Comparison of ENCODE assay signal across 8 cellular contexts in the genomic region with DNA sequence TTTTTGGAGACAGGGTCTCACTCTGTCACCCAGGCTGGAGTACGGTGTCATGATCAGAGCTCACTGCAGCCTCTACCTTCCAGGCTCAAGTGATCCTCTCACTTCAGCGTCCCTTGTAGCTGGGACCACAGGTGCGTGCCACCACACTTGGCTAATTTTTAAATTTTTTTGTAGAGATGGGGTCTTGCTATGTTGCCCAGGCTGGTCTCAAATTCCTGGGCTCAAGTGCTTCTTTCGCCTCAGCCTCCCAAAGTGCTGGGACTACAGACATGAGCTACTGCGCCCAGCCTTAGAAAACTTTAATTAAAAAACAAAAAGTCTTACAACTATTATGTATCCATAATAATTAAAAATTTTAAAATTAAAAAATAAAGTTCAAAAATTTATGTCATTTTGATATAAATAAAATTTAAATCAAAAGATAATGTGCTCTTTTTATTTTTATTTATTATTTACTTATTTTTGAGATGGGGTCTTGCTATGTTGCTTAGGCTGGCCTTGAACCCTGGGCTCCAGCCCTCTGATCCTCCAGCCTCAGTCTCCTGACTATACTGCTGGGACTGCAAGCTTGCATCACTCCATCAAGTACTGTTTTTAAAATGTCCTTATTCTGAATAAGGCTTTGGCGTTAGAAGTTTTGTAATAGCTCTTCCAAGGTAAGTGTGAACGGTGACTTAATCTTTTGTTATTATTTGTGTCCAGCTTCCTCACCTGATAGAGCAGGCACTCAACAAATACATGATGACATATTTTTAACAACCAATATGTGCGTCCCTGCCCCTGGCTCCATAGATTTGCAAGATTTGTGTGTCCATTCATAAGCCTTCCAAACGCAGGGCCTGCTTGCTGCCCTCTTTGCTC. TPM values are rescaled to one million over a fixed set of nuclear protein-coding genes. Genes with fewer than 3 reads are reported as not detected.
DNase-seq lines count a peak whose midpoint lies in the region; ATAC-seq, FAIRE-seq and TF ChIP-seq lines count a peak whose summit lies in the region.

No MANE protein-coding gene starts in this region.

- H3K36me3 ChIP-seq in HUES6 (ENCODE audit: control insufficient read depth, insufficient read depth, low read length) (no peaks in the 10 kb centered on the region; the same call in 1 of the 2 replicates), GM12878 (ENCODE audit: control insufficient read depth in 2 of 2, insufficient read depth in 2 of 2, low read length in 1 of 2) (peaks cover 0 to 4% of the 10 kb centered on the region in 2 experiments; a peak in 2 of 4 replicates), liver (ENCODE audit: control insufficient read depth in 4 of 4, insufficient read depth in 3 of 4, low read depth in 1 of 4, low read length in 3 of 4) (peaks cover 2 to 9% (median 7%) of the 10 kb centered on the region in 4 donors), upper lobe of left lung (peaks cover 0 to 24% (median 6%) of the 10 kb centered on the region in 4 donors)

- peak overlapping the region; percentile 91 for H3K4me2 ChIP-seq in GM12878 (ENCODE audit: control insufficient read depth, insufficient read depth)

- RAD21 ChIA-PET in GM12878 (lab: Charles Lee; ENCODE audit: unreplicated experiment), result interaction anchor here (0.5 to 7.6 kb wide), 17 partner anchors 14 to 259 kb away, joined by 3 to 89 read pairs (median 4); a partner anchor contains a TSS

- H3K4me1 ChIP-seq in HUES6 (ENCODE audit: control insufficient read depth, insufficient read depth, low read length), result peaks cover 5% of the 10 kb centered on the region
- peaks cover 6% of the 10 kb centered on the region for H3K4me1 ChIP-seq in GM12878 (ENCODE audit: control insufficient read depth, insufficient read depth, low read length)
- peaks cover 8 to 52% (median 38%) of the 10 kb centered on the region in 4 donors for H3K4me1 ChIP-seq in liver (ENCODE audit: control insufficient read depth in 4 of 4, insufficient read depth in 4 of 4, low read length in 3 of 4)
- peaks cover 17 to 33% (median 21%) of the 10 kb centered on the region in 4 donors for H3K4me1 ChIP-seq in upper lobe of left lung

- SMC1A ChIA-PET in GM12878 (lab: Charles Lee; ENCODE audit: uncharacterized antibody, unreplicated experiment), result interaction anchor here (0.6 to 3.5 kb wide), 15 partner anchors 8 to 327 kb away, joined by 3 to 37 read pairs (median 5); a partner anchor contains a TSS

- intact Hi-C loops in GM12878 (cut with micrococcal nuclease; ENCODE audit: unreplicated experiment), result loop anchor here (2.0 kb wide), 1 partner anchor 163 kb away; a partner anchor contains a TSS

- WGBS in GM12878 (ENCODE audit: insufficient coverage, insufficient replicate concordance, low lambda C conversion rate, missing lambda C conversion rate), result 53% methylated on average over 9 of the region's 9 CpGs
- WGBS in liver, result 58% methylated on average over 9 of the region's 9 CpGs
- WGBS in upper lobe of left lung, 2 donors, result 68 to 73% methylated on average over 9 of the region's 9 CpGs

- DNase-seq in AG10803 (ENCODE audit: low read depth) (peak; percentile 11), GM12878 (ENCODE audit: low read depth, low spot score) (no peak), upper lobe of left lung (peak in 1 of 2 donors; percentile 52), KBM-7 (no peak)
- no peak for DNase-seq in stimulated activated CD4-positive, alpha-beta T cell treated with anti-CD3 and anti-CD28 coated beads, Interleukin-2, amount 100 ng/mL, for 48 hours

- CTCF ChIA-PET in GM12878 (lab: Yijun Ruan, JAX), result interaction anchor here (0.5 to 7.7 kb wide), 28 partner anchors 8 to 763 kb away, joined by 3 to 61 read pairs (median 4); a partner anchor contains a TSS

- ATAC-seq in GM12878, result no peak
- peak; percentile 26 to 61 for ATAC-seq in upper lobe of left lung (ENCODE audit: low FRiP score in 2 of 2)
- no peak for ATAC-seq in HG02610 (IDR thresholded peaks at IDR 0.05; ENCODE audit: unreplicated experiment)

- TF ChIP-seq EP300 in GM12878 (IDR thresholded peaks at IDR 0.05; ENCODE audit: borderline replicate concordance in 1 of 2, control insufficient read depth in 1 of 2, low read depth in 2 of 2, low read length in 2 of 2), result no peak
- TF ChIP-seq EP300 in upper lobe of left lung (IDR thresholded peaks at IDR 0.05), result no peak

- H3K27ac ChIP-seq in HUES6 (ENCODE audit: low read depth, low read length) (no peak overlapping the region), GM12878 (ENCODE audit: control insufficient read depth, insufficient read depth) (peak overlapping the region; percentile 99), liver (ENCODE audit: low read depth in 1 of 2, low read length in 2 of 2) (peak overlapping the region; percentile 84 to 94), upper lobe of left lung (peak overlapping the region; percentile 95 to 99 (median 96))

- H3K79me2 ChIP-seq in GM12878 (ENCODE audit: control insufficient read depth, insufficient read depth, low read length), result peaks cover 29% of the 10 kb centered on the region

- in situ Hi-C loops in GM12878 (cut with MboI), result no loop called here
- in situ Hi-C loops in KBM-7 (cut with MboI; ENCODE audit: low pct_unique_long_range_greater_than_20kb, low sequenced_read_pairs), result no loop called here

- H3K4me3 ChIP-seq in AG10803 (ENCODE audit: low read length) (peak overlapping the region; percentile 89), HUES6 (ENCODE audit: low read depth, low read length) (peak overlapping the region; percentile 60), GM12878 (peak overlapping the region; percentile 96; the same call in 1 of the 2 replicates), liver (ENCODE audit: low read depth in 1 of 3, low read length in 3 of 3) (peak overlapping the region; percentile 75 to 90 (median 85)), upper lobe of left lung (peak overlapping the region; percentile 57 to 83 (median 73))

- H3K9me3 ChIP-seq in HUES6 (ENCODE audit: control insufficient read depth, insufficient read depth, low read depth, low read length), result peaks cover 5% of the 10 kb centered on the region; the same call in 1 of the 2 replicates
- peaks cover 6% of the 10 kb centered on the region for H3K9me3 ChIP-seq in GM12878 (replicated peaks; ENCODE audit: control insufficient read depth, insufficient read depth, low read length)
- no peaks in the 10 kb centered on the region for H3K9me3 ChIP-seq in liver (ENCODE audit: control insufficient read depth in 4 of 4, low read length in 3 of 4)
- no peaks in the 10 kb centered on the region for H3K9me3 ChIP-seq in upper lobe of left lung

- POLR2A ChIA-PET in GM12878 (lab: Charles Lee), result interaction anchor here (0.7 to 7.2 kb wide), 9 partner anchors 22 to 256 kb away, joined by 3 to 55 read pairs (median 3); a partner anchor contains a TSS

- FAIRE-seq in GM12878 (lab: Jason Lieb, UNC), result no peak

- H3K9ac ChIP-seq in HUES6 (ENCODE audit: low read length) (no peak overlapping the region), GM12878 (ENCODE audit: control insufficient read depth, insufficient read depth, low read length) (peak overlapping the region; percentile 100), liver (ENCODE audit: low read depth in 1 of 2, low read length in 2 of 2) (peak overlapping the region; percentile 76 to 84)

- peak overlapping the region; percentile 93 for H2AFZ ChIP-seq in GM12878 (ENCODE audit: control insufficient read depth, low read depth, low read length)

- no peaks in the 10 kb centered on the region for H4K20me1 ChIP-seq in GM12878 (ENCODE audit: control insufficient read depth, insufficient read depth)

- BruUV-seq in GM12878 (replicated peaks; lab: Mats Ljungman, UMichigan), result no TSS peak

- TF ChIP-seq CTCF in AG10803 (conservative IDR thresholded peaks at IDR 0.05; ENCODE audit: low read length) (no peak), GM12878 (IDR thresholded peaks at IDR 0.05 in 2 of 3, conservative IDR thresholded peaks at IDR 0.05 in 1 of 3; ENCODE audit: control insufficient read depth in 2 of 3, extremely low read depth in 1 of 3, insufficient read depth in 1 of 3, low read depth in 3 of 3, low read length in 3 of 3) (no peak), liver (IDR thresholded peaks at IDR 0.05; ENCODE audit: low read depth, low read length, missing input control) (no peak), upper lobe of left lung (IDR thresholded peaks at IDR 0.05) (no peak)

- no peak for TF ChIP-seq POLR2A in GM12878 (IDR thresholded peaks at IDR 0.05; ENCODE audit: low read depth, low read length)
- no peak for TF ChIP-seq POLR2A in upper lobe of left lung (IDR thresholded peaks at IDR 0.05)

- TF ChIP-seq RAD21 in GM12878 (IDR thresholded peaks at IDR 0.05; ENCODE audit: insufficient read depth, low read depth, low read length), result no peak
- no peak for TF ChIP-seq RAD21 in liver (IDR thresholded peaks at IDR 0.05)

- H3K27me3 ChIP-seq in HUES6 (ENCODE audit: control insufficient read depth, insufficient read depth, low read length), result 0 out of 2 replicates have a peak, but pooled peaks cover 9% of the 10 kb centered on the region
- H3K27me3 ChIP-seq in GM12878 (replicated peaks in 1 of 2; ENCODE audit: control insufficient read depth in 2 of 2, insufficient read depth in 2 of 2, low read length in 1 of 2), result no peaks in the 10 kb centered on the region
- H3K27me3 ChIP-seq in liver (ENCODE audit: control insufficient read depth in 4 of 4, insufficient read depth in 4 of 4, low read length in 3 of 4), result no peaks in the 10 kb centered on the region
- no peaks in the 10 kb centered on the region for H3K27me3 ChIP-seq in upper lobe of left lung

RNA-seq across cellular contexts. Expression of a gene that starts 1.6 kb away (rescaled TPM):
- total RNA-seq in GM12878 (2013; cell fraction: nucleolus; rRNA removed), result 30.5 and 32.9 TPM in 2 replicates
- total RNA-seq in GM12878 (2014; rRNA removed), result 10.7 and 12.8 TPM in 2 replicates
- 10.2 and 11.7 TPM in 2 replicates for total RNA-seq in GM12878 (2014; rRNA removed; fragmentation: Illumina TruSeq; extraction: Trizol)
- total RNA-seq in GM12878 (2021), result 10.3 and 11.5 TPM in 2 replicates
- 3.7 TPM for polyA plus RNA-seq in GM12878 (2011; ENCODE audit: low read depth)
- 4.9 and 5.8 TPM in 2 replicates for polyA plus RNA-seq in GM12878 (2011; rRNA removed)
- 7.6 and 8.8 TPM in 2 replicates for polyA plus RNA-seq in GM12878 (2011; cell fraction: cytosol; rRNA removed)
- polyA plus RNA-seq in GM12878 (2011; cell fraction: nucleus; rRNA removed), result 8.4 and 10.5 TPM in 2 replicates
- 6.3 and 9.0 TPM in 2 replicates for polyA plus RNA-seq in GM12878 (2012)
- 10.5 and 16.3 TPM in 2 replicates for polyA plus RNA-seq in GM12878 (2014; fragmentation: Illumina TruSeq; extraction: Trizol)
- 1 to 10 TPM; 1.3 to 2.5 TPM for polyA plus RNA-seq in GM12878 (2014; fragmentation: Nextera tagmentation; extraction: Ambion mirVana)
- polyA plus RNA-seq in GM12878 (2014; rRNA removed), result 10.6 and 14.2 TPM in 2 replicates
- 1 to 10 TPM; 4.7 to 6.0 TPM for polyA plus RNA-seq in GM12878 (2016; fragmentation: Nextera tagmentation; extraction: Ambion mirVana)
- 9.8 and 12.7 TPM in 2 replicates for polyA minus RNA-seq in GM12878 (2011; rRNA and poly(A)+ RNA removed)
- 8.7 and 14.0 TPM in 2 replicates for polyA minus RNA-seq in GM12878 (2011; cell fraction: cytosol; rRNA and poly(A)+ RNA removed)
- 5.9 and 11.1 TPM in 2 replicates for polyA minus RNA-seq in GM12878 (2011; cell fraction: nucleus; rRNA and poly(A)+ RNA removed)
- 100 to 1,000 TPM in 1 of 2 donors, 10 to 100 TPM in 1; 67.5 to 188 TPM for total RNA-seq in liver
- 100 to 1,000 TPM; 104 to 145 TPM for polyA plus RNA-seq in liver
- total RNA-seq in upper lobe of left lung, result 100 to 1,000 TPM in 1 of 6 donors, 10 to 100 TPM in 5; 55.9 to 224 (median 82.7) TPM

RNA-seq across cellular contexts. Expression of a gene that starts 15.2 kb away (rescaled TPM):
- total RNA-seq in GM12878 (2013; cell fraction: nucleolus; rRNA removed), result 1.6 and 2.1 TPM in 2 replicates
- 0.87 and 0.96 TPM in 2 replicates for total RNA-seq in GM12878 (2014; rRNA removed)
- 0.76 and 0.88 TPM in 2 replicates for total RNA-seq in GM12878 (2014; rRNA removed; fragmentation: Illumina TruSeq; extraction: Trizol)
- total RNA-seq in GM12878 (2021), result 1.7 and 1.8 TPM in 2 replicates
- polyA plus RNA-seq in GM12878 (2011; ENCODE audit: low read depth), result 2.0 TPM
- polyA plus RNA-seq in GM12878 (2011; rRNA removed), result 0.82 and 1.3 TPM in 2 replicates
- 1.5 and 1.7 TPM in 2 replicates for polyA plus RNA-seq in GM12878 (2011; cell fraction: cytosol; rRNA removed)
- 1.6 and 2.1 TPM in 2 replicates for polyA plus RNA-seq in GM12878 (2011; cell fraction: nucleus; rRNA removed)
- 2.0 and 2.1 TPM in 2 replicates for polyA plus RNA-seq in GM12878 (2012)
- polyA plus RNA-seq in GM12878 (2014; fragmentation: Illumina TruSeq; extraction: Trizol), result 1.4 and 1.5 TPM in 2 replicates
- under 1 TPM in 1 of 2 experiments, not detected in 1; 0.31 TPM for polyA plus RNA-seq in GM12878 (2014; fragmentation: Nextera tagmentation; extraction: Ambion mirVana)
- polyA plus RNA-seq in GM12878 (2014; rRNA removed), result 1.9 and 2.8 TPM in 2 replicates
- polyA plus RNA-seq in GM12878 (2016; fragmentation: Nextera tagmentation; extraction: Ambion mirVana), result under 1 TPM; 0.73 to 0.86 TPM
- 1.9 and 2.3 TPM in 2 replicates for polyA minus RNA-seq in GM12878 (2011; rRNA and poly(A)+ RNA removed)
- 0.83 and 2.0 TPM in 2 replicates for polyA minus RNA-seq in GM12878 (2011; cell fraction: cytosol; rRNA and poly(A)+ RNA removed)
- 0.77 and 1.1 TPM in 2 replicates for polyA minus RNA-seq in GM12878 (2011; cell fraction: nucleus; rRNA and poly(A)+ RNA removed)
- total RNA-seq in liver, result 1,000 to 10,000 TPM in 1 of 2 donors, 100 to 1,000 TPM in 1; 211 to 1,249 TPM
- polyA plus RNA-seq in liver, result 1,000 to 10,000 TPM; 1,058 to 1,822 TPM
- 100 to 1,000 TPM; 116 to 410 (median 210) TPM for total RNA-seq in upper lobe of left lung

RNA-seq across cellular contexts. Expression of a gene that starts 21.3 kb away (rescaled TPM):
- total RNA-seq in GM12878 (2013; cell fraction: nucleolus; rRNA removed), result not detected in 2 replicates
- total RNA-seq in GM12878 (2014; rRNA removed) (0.34 TPM in 1 of 2 replicates, not detected in the other), GM12878 (2014; rRNA removed; fragmentation: Illumina TruSeq; extraction: Trizol) (not detected in 2 replicates), GM12878 (2021) (not detected in 2 replicates), liver (10 to 100 TPM; 12.9 to 47.1 TPM), upper lobe of left lung (1 to 10 TPM in 2 of 6 donors, not detected in 4; 1.8 to 6.9 TPM)
- not detected for polyA plus RNA-seq in GM12878 (2011; ENCODE audit: low read depth)
- polyA plus RNA-seq in GM12878 (2011; rRNA removed) (0.11 and 0.19 TPM in 2 replicates), GM12878 (2014; fragmentation: Illumina TruSeq; extraction: Trizol) (not detected in 2 replicates), GM12878 (2014; fragmentation: Nextera tagmentation; extraction: Ambion mirVana) (under 1 TPM in 1 of 2 experiments, not detected in 1; 0.29 TPM), GM12878 (2014; rRNA removed) (0.35 TPM in 1 of 2 replicates, not detected in the other), GM12878 (2016; fragmentation: Nextera tagmentation; extraction: Ambion mirVana) (1 to 10 TPM in 1 of 2 experiments, under 1 TPM in 1; 0.23 to 1.1 TPM), liver (100 to 1,000 TPM in 1 of 2 donors, 10 to 100 TPM in 1; 80.2 to 108 TPM)
- polyA plus RNA-seq in GM12878 (2011; cell fraction: cytosol; rRNA removed), result 0.10 and 0.36 TPM in 2 replicates
- 1.4 and 2.0 TPM in 2 replicates for polyA plus RNA-seq in GM12878 (2011; cell fraction: nucleus; rRNA removed)
- 3.2 and 5.3 TPM in 2 replicates for polyA plus RNA-seq in GM12878 (2012)
- not detected in 2 replicates for polyA minus RNA-seq in GM12878 (2011; rRNA and poly(A)+ RNA removed)
- not detected in 2 replicates for polyA minus RNA-seq in GM12878 (2011; cell fraction: cytosol; rRNA and poly(A)+ RNA removed)
- polyA minus RNA-seq in GM12878 (2011; cell fraction: nucleus; rRNA and poly(A)+ RNA removed), result not detected in 2 replicates

RNA-seq across cellular contexts. Expression of a gene that starts 22.8 kb away (rescaled TPM):
- 63.2 and 75.7 TPM in 2 replicates for total RNA-seq in GM12878 (2013; cell fraction: nucleolus; rRNA removed)
- total RNA-seq in GM12878 (2014; rRNA removed) (11.9 and 13.8 TPM in 2 replicates), GM12878 (2014; rRNA removed; fragmentation: Illumina TruSeq; extraction: Trizol) (8.3 and 8.8 TPM in 2 replicates), GM12878 (2021) (17.1 and 24.7 TPM in 2 replicates), liver (10 to 100 TPM; 27.1 to 37.2 TPM), upper lobe of left lung (100 to 1,000 TPM in 1 of 6 donors, 10 to 100 TPM in 5; 14.4 to 111 (median 39.0) TPM)
- polyA plus RNA-seq in GM12878 (2011; ENCODE audit: low read depth), result 15.9 TPM
- polyA plus RNA-seq in GM12878 (2011; rRNA removed) (16.9 and 28.9 TPM in 2 replicates), GM12878 (2014; fragmentation: Illumina TruSeq; extraction: Trizol) (9.5 and 14.7 TPM in 2 replicates), GM12878 (2014; fragmentation: Nextera tagmentation; extraction: Ambion mirVana) (under 1 TPM; 0.09 to 0.14 TPM), GM12878 (2014; rRNA removed) (33.8 and 35.9 TPM in 2 replicates), GM12878 (2016; fragmentation: Nextera tagmentation; extraction: Ambion mirVana) (1 to 10 TPM; 6.5 to 7.1 TPM), liver (10 to 100 TPM in 1 of 2 donors, 1 to 10 TPM in 1; 6.1 to 26.5 TPM)
- polyA plus RNA-seq in GM12878 (2011; cell fraction: cytosol; rRNA removed), result 26.1 and 30.0 TPM in 2 replicates
- 143 and 188 TPM in 2 replicates for polyA plus RNA-seq in GM12878 (2011; cell fraction: nucleus; rRNA removed)
- 24.7 and 25.7 TPM in 2 replicates for polyA plus RNA-seq in GM12878 (2012)
- polyA minus RNA-seq in GM12878 (2011; rRNA and poly(A)+ RNA removed), result 18.7 and 38.4 TPM in 2 replicates
- 10.2 and 11.4 TPM in 2 replicates for polyA minus RNA-seq in GM12878 (2011; cell fraction: cytosol; rRNA and poly(A)+ RNA removed)
- polyA minus RNA-seq in GM12878 (2011; cell fraction: nucleus; rRNA and poly(A)+ RNA removed), result 33.0 and 54.5 TPM in 2 replicates

RNA-seq across cellular contexts. Expression of a gene that starts 46.9 kb away (rescaled TPM):
- 7.5 and 10.3 TPM in 2 replicates for total RNA-seq in GM12878 (2013; cell fraction: nucleolus; rRNA removed)
- 0.73 and 1.1 TPM in 2 replicates for total RNA-seq in GM12878 (2014; rRNA removed)
- total RNA-seq in GM12878 (2014; rRNA removed; fragmentation: Illumina TruSeq; extraction: Trizol), result 0.09 and 0.27 TPM in 2 replicates
- 1.2 and 1.3 TPM in 2 replicates for total RNA-seq in GM12878 (2021)
- polyA plus RNA-seq in GM12878 (2011; ENCODE audit: low read depth), result 0.91 TPM
- polyA plus RNA-seq in GM12878 (2011; rRNA removed), result 0.96 and 1.1 TPM in 2 replicates
- polyA plus RNA-seq in GM12878 (2011; cell fraction: cytosol; rRNA removed), result 0.18 and 0.25 TPM in 2 replicates
- polyA plus RNA-seq in GM12878 (2011; cell fraction: nucleus; rRNA removed), result 2.9 and 3.4 TPM in 2 replicates
- 0.73 and 0.81 TPM in 2 replicates for polyA plus RNA-seq in GM12878 (2012)
- 0.38 and 0.51 TPM in 2 replicates for polyA plus RNA-seq in GM12878 (2014; fragmentation: Illumina TruSeq; extraction: Trizol)
- under 1 TPM; 0.10 to 0.16 TPM for polyA plus RNA-seq in GM12878 (2014; fragmentation: Nextera tagmentation; extraction: Ambion mirVana)
- 0.34 and 1.4 TPM in 2 replicates for polyA plus RNA-seq in GM12878 (2014; rRNA removed)
- polyA plus RNA-seq in GM12878 (2016; fragmentation: Nextera tagmentation; extraction: Ambion mirVana), result under 1 TPM; 0.20 to 0.32 TPM
- polyA minus RNA-seq in GM12878 (2011; rRNA and poly(A)+ RNA removed), result 0.98 TPM in 1 of 2 replicates, not detected in the other
- polyA minus RNA-seq in GM12878 (2011; cell fraction: cytosol; rRNA and poly(A)+ RNA removed), result not detected in 2 replicates
- 0.48 and 0.97 TPM in 2 replicates for polyA minus RNA-seq in GM12878 (2011; cell fraction: nucleus; rRNA and poly(A)+ RNA removed)
- 1,000 to 10,000 TPM in 1 of 2 donors, 100 to 1,000 TPM in 1; 267 to 2,029 TPM for total RNA-seq in liver
- polyA plus RNA-seq in liver, result 1,000 to 10,000 TPM; 1,439 to 1,696 TPM
- total RNA-seq in upper lobe of left lung, result 100 to 1,000 TPM; 146 to 338 (median 208) TPM

Comparison
In these comparisons a context has a peak if more than half of its experiments do, and no peak if none do; other contexts are left out.
1. ATAC-seq: peak in upper lobe of left lung (2 of 2); none in GM12878 (single experiment) and HG02610 (single experiment).
2. RNA of a gene that starts 15.2 kb away (total RNA-seq): 211 to 1,249 TPM in liver and 116 to 410 TPM in upper lobe of left lung; 0.76 to 2.1 TPM in GM12878; every median in the first group is over 10 times any median in the second.
3. Peak in every context shown above with its lines, with median percentiles within 50 percentile points of each other: H3K4me3 ChIP-seq.